Comparison of ENCODE assay signal across 8 cellular contexts in genomic region chrX:118459494-118459893, GRCh38. TPM values are rescaled to one million over a fixed set of nuclear protein-coding genes. Genes with fewer than 3 reads are reported as not detected.
DNase-seq lines count a peak whose midpoint lies in the region; ATAC-seq and TF ChIP-seq lines count a peak whose summit lies in the region.

No MANE protein-coding gene starts in this region.

- no peaks in the 10 kb centered on the region for H3K36me3 Mint-ChIP-seq in T-helper 2 cell treated with Interferon-gamma antibody and Interleukin-4, amounts not matched to agents 5 μg/mL and 100 μg/mL, for 36 hours (ENCODE audit: low read depth)
- H3K36me3 Mint-ChIP-seq in GM23338 (ENCODE audit: low read depth), result no peaks in the 10 kb centered on the region
- no peaks in the 10 kb centered on the region for H3K36me3 Mint-ChIP-seq in activated CD4-positive, alpha-beta memory T cell treated with anti-CD3 and anti-CD28 coated beads, Interleukin-2, amount 10 ng/mL, durations not matched to agents 7 days and 5 days (ENCODE audit: low read depth)

- H3K27ac Mint-ChIP-seq in T-helper 2 cell treated with Interferon-gamma antibody and Interleukin-4, amounts not matched to agents 5 μg/mL and 100 μg/mL, for 36 hours, result no peak overlapping the region
- H3K27ac Mint-ChIP-seq in GM23338, result no peak overlapping the region
- H3K27ac Mint-ChIP-seq in activated CD4-positive, alpha-beta memory T cell treated with anti-CD3 and anti-CD28 coated beads, Interleukin-2, amount 10 ng/mL, durations not matched to agents 7 days and 5 days, result no peak overlapping the region

- H3K27ac ChIP-seq in GM23338 (ENCODE audit: low read depth) (no peak overlapping the region), tibial artery (no peak overlapping the region)

- CTCF ChIA-PET in activated CD4-positive, alpha-beta memory T cell treated with anti-CD3 and anti-CD28 coated beads, Interleukin-2, amount 10 ng/mL, durations not matched to agents 7 days and 5 days (lab: Charles Lee), result interaction anchor here (0.7 to 4.7 kb wide), 14 partner anchors 69 to 271 kb away, joined by 3 to 50 read pairs (median 4); no protein-coding TSS in a partner anchor

- peak in 3 of 5 experiments; percentile 3 to 53 (median 13) for DNase-seq in T-helper 2 cell
- DNase-seq in T-helper 2 cell treated with Interferon-gamma antibody and Interleukin-4, amounts not matched to agents 5 μg/mL and 100 μg/mL, for 36 hours (ENCODE audit: low spot score), result no peak
- DNase-seq in GM23338 (ENCODE audit: low spot score), result peak; percentile 64
- peak; percentile 57 for DNase-seq in NCI-H2107 treated with DMSO at 0.1 percent for 48 hours (lab: John Stamatoyannopoulos, UW; ENCODE audit: unreplicated experiment)
- peak; percentile 18 for DNase-seq in activated CD4-positive, alpha-beta memory T cell treated with anti-CD3 and anti-CD28 coated beads, Interleukin-2, amount 10 ng/mL, durations not matched to agents 7 days and 5 days
- DNase-seq in hippocampal formation (lab: John Stamatoyannopoulos, UW), result peak; percentile 6 to 23
- DNase-seq in tibial artery, result no peak
- DNase-seq in stimulated activated naive CD4-positive, alpha-beta T cell treated with Interleukin-2 at 50 U/mL for 16 hours (lab: John Stamatoyannopoulos, UW), result no peak

- H3K36me3 ChIP-seq in GM23338 (ENCODE audit: insufficient read depth), result no peaks in the 10 kb centered on the region
- no peaks in the 10 kb centered on the region for H3K36me3 ChIP-seq in tibial artery

- no peak overlapping the region for H2AFZ ChIP-seq in GM23338

- H3K27me3 Mint-ChIP-seq in T-helper 2 cell treated with Interferon-gamma antibody and Interleukin-4, amounts not matched to agents 5 μg/mL and 100 μg/mL, for 36 hours (ENCODE audit: low read depth), result no peaks in the 10 kb centered on the region
- H3K27me3 Mint-ChIP-seq in GM23338 (ENCODE audit: insufficient read depth, low read depth, poor library complexity), result no peaks in the 10 kb centered on the region
- H3K27me3 Mint-ChIP-seq in activated CD4-positive, alpha-beta memory T cell treated with anti-CD3 and anti-CD28 coated beads, Interleukin-2, amount 10 ng/mL, durations not matched to agents 7 days and 5 days, result no peaks in the 10 kb centered on the region

- intact Hi-C loops in tibial artery (cut with DNase I; ENCODE audit: low total_unique reads), result no loop called here

- peak; percentile 69 for ATAC-seq in GM23338

- H3K4me3 Mint-ChIP-seq in T-helper 2 cell treated with Interferon-gamma antibody and Interleukin-4, amounts not matched to agents 5 μg/mL and 100 μg/mL, for 36 hours, result no peak overlapping the region
- no peak overlapping the region for H3K4me3 Mint-ChIP-seq in GM23338
- no peak overlapping the region for H3K4me3 Mint-ChIP-seq in activated CD4-positive, alpha-beta memory T cell treated with anti-CD3 and anti-CD28 coated beads, Interleukin-2, amount 10 ng/mL, durations not matched to agents 7 days and 5 days

- H3K4me1 Mint-ChIP-seq in T-helper 2 cell treated with Interferon-gamma antibody and Interleukin-4, amounts not matched to agents 5 μg/mL and 100 μg/mL, for 36 hours (ENCODE audit: low read depth), result no peaks in the 10 kb centered on the region
- H3K4me1 Mint-ChIP-seq in GM23338, result no peaks in the 10 kb centered on the region; the same call in 2 of the 3 replicates
- no peaks in the 10 kb centered on the region for H3K4me1 Mint-ChIP-seq in activated CD4-positive, alpha-beta memory T cell treated with anti-CD3 and anti-CD28 coated beads, Interleukin-2, amount 10 ng/mL, durations not matched to agents 7 days and 5 days

- H3K9me3 ChIP-seq in tibial artery, result no peaks in the 10 kb centered on the region

- H3K4me2 ChIP-seq in GM23338, result no peak overlapping the region

- TF ChIP-seq CTCF in GM23338 (conservative IDR thresholded peaks at IDR 0.05; ENCODE audit: low read depth in 2 of 2) (peak; percentile 63 to 66), tibial artery (IDR thresholded peaks at IDR 0.05) (peak; percentile 49 to 61)

- no peaks in the 10 kb centered on the region for H3K9me2 ChIP-seq in GM23338 (ENCODE audit: insufficient read depth)

- POLR2A ChIA-PET in activated CD4-positive, alpha-beta memory T cell treated with anti-CD3 and anti-CD28 coated beads, Interleukin-2, amount 10 ng/mL, durations not matched to agents 7 days and 5 days (lab: Charles Lee), result interaction anchor here (2.7 kb wide), 1 partner anchor 37 kb away, joined by 12 read pairs; no protein-coding TSS in a partner anchor

- no peaks in the 10 kb centered on the region for H3K27me3 ChIP-seq in GM23338 (ENCODE audit: insufficient read depth)
- H3K27me3 ChIP-seq in tibial artery, result no peaks in the 10 kb centered on the region

- no peaks in the 10 kb centered on the region for H3K9me3 Mint-ChIP-seq in T-helper 2 cell treated with Interferon-gamma antibody and Interleukin-4, amounts not matched to agents 5 μg/mL and 100 μg/mL, for 36 hours
- H3K9me3 Mint-ChIP-seq in GM23338, result no peaks in the 10 kb centered on the region
- no peaks in the 10 kb centered on the region for H3K9me3 Mint-ChIP-seq in activated CD4-positive, alpha-beta memory T cell treated with anti-CD3 and anti-CD28 coated beads, Interleukin-2, amount 10 ng/mL, durations not matched to agents 7 days and 5 days

- H3K4me1 ChIP-seq in GM23338 (ENCODE audit: insufficient read depth) (no peaks in the 10 kb centered on the region), tibial artery (no peaks in the 10 kb centered on the region)

- H3K79me2 ChIP-seq in GM23338 (replicated peaks; ENCODE audit: insufficient read depth), result no peaks in the 10 kb centered on the region

- H3K4me3 ChIP-seq in GM23338, result no peak overlapping the region
- H3K4me3 ChIP-seq in tibial artery, result no peak overlapping the region

- no peaks in the 10 kb centered on the region for H4K20me1 ChIP-seq in GM23338 (replicated peaks; ENCODE audit: insufficient read depth)

- no peaks in the 10 kb centered on the region for H3F3A ChIP-seq in GM23338 (replicated peaks; ENCODE audit: low read depth)

TF ChIP-seq in GM23338, 12 proteins besides CTCF, POLR2A, EP300 and RAD21:
- TF ChIP-seq POLR2AphosphoS5 (IDR thresholded peaks at IDR 0.05; ENCODE audit: low read depth) (no peak), REST (IDR thresholded peaks at IDR 0.05; ENCODE audit: unreplicated experiment) (no peak), ZNF331 (CRISPR knock-in tag; IDR thresholded peaks at IDR 0.05; ENCODE audit: low read depth) (no peak)
TF ChIP-seq in GM23338: peak in this region for 0.

RNA-seq across cellular contexts. Expression of gene DOCK11, which starts 36.1 kb away (rescaled TPM):
- 12.3 and 14.6 TPM in 2 replicates for total RNA-seq in GM23338 (2014; rRNA removed; shearing (Covaris generic))
- polyA plus RNA-seq in GM23338 (2016; fragmentation: Nextera tagmentation; extraction: Ambion mirVana), result 5.4 and 6.0 TPM in 2 replicates
- 10 to 100 TPM; 79.0 to 82.9 TPM for total RNA-seq in activated CD4-positive, alpha-beta memory T cell treated with anti-CD3 and anti-CD28 coated beads, Interleukin-2, amount 10 ng/mL, durations not matched to agents 7 days and 5 days

Comparison
In these comparisons a context has a peak if more than half of its experiments do, and no peak if none do; other contexts are left out.
1. DNase-seq: peak in T-helper 2 cell (3 of 5), GM23338 (single experiment), NCI-H2107 treated with DMSO at 0.1 percent for 48 hours (single experiment), activated CD4-positive, alpha-beta memory T cell treated with anti-CD3 and anti-CD28 coated beads, Interleukin-2, amount 10 ng/mL, durations not matched to agents 7 days and 5 days (single experiment) and hippocampal formation (2 of 2); none in T-helper 2 cell treated with Interferon-gamma antibody and Interleukin-4, amounts not matched to agents 5 μg/mL and 100 μg/mL, for 36 hours (single experiment), tibial artery (0 of 2) and stimulated activated naive CD4-positive, alpha-beta T cell treated with Interleukin-2 at 50 U/mL for 16 hours (single experiment).